In the genomic region with DNA sequence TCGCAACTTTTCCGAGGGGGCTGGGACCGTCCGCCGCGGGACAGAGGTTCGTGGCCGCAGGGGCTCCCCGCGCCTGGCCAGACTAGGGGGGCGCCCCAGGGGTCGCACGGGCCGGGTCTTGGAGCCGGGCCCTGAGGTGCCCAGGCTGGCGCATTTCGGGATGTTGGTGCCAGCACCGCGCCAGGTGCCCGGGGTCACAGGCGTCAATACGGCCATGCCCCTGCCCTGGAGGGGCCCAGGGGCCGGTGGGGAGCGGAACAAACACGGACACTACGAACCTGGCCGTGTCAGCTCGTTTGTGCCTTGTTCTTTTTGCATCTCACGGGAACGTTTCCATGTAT, we compare ENCODE assay signal across 8 cellular contexts. TPM values are rescaled to one million over a fixed set of nuclear protein-coding genes. Genes with fewer than 3 reads are reported as not detected.
DNase-seq lines count a peak whose midpoint lies in the region; FAIRE-seq and TF ChIP-seq lines count a peak whose summit lies in the region.

No MANE protein-coding gene starts in this region.

- peak overlapping the region; percentile 41 to 50 (median 42) for H3K27ac ChIP-seq in Peyer's patch
- no peak overlapping the region for H3K27ac ChIP-seq in prostate gland

- no peaks in the 10 kb centered on the region for H3K36me3 ChIP-seq in Peyer's patch
- no peaks in the 10 kb centered on the region for H3K36me3 ChIP-seq in prostate gland

- H3K27me3 ChIP-seq in Peyer's patch, result no peaks in the 10 kb centered on the region
- H3K27me3 ChIP-seq in prostate gland (replicated peaks; ENCODE audit: insufficient read depth), result no peaks in the 10 kb centered on the region

- no peak for TF ChIP-seq POLR2A in Peyer's patch (IDR thresholded peaks at IDR 0.05)
- TF ChIP-seq POLR2A in prostate gland (IDR thresholded peaks at IDR 0.05), result no peak
- no peak for TF ChIP-seq POLR2A in GM12892 (IDR thresholded peaks at IDR 0.05; ENCODE audit: low read depth, low read length)

- H3K9me3 ChIP-seq in Peyer's patch (no peaks in the 10 kb centered on the region), prostate gland (no peaks in the 10 kb centered on the region)

- TF ChIP-seq CTCF in GM12875 (IDR thresholded peaks at IDR 0.05; ENCODE audit: borderline replicate concordance, insufficient read depth, low read depth, low read length), result no peak
- no peak for TF ChIP-seq CTCF in Peyer's patch (IDR thresholded peaks at IDR 0.05)
- TF ChIP-seq CTCF in fibroblast of mammary gland (conservative IDR thresholded peaks at IDR 0.05; ENCODE audit: control insufficient read depth, insufficient read depth, low read depth, low read length), result no peak
- TF ChIP-seq CTCF in prostate gland (IDR thresholded peaks at IDR 0.05), result no peak

- 9% methylated on average over 25 of the region's 30 CpGs for WGBS in prostate gland

- no peak for DNase-seq in Peyer's patch
- DNase-seq in fibroblast of mammary gland (ENCODE audit: low read depth), result no peak
- no peak for DNase-seq in prostate gland (ENCODE audit: low spot score)
- no peak for DNase-seq in cerebellum (ENCODE audit: low spot score)
- no peak for DNase-seq in NCI-H1092 (lab: John Stamatoyannopoulos, UW)
- DNase-seq in GM12892 (ENCODE audit: insufficient read length), result no peak
- no peak for DNase-seq in RCC 7860 (ENCODE audit: low spot score)

- peaks cover 0 to 14% (median 4%) of the 10 kb centered on the region in 4 donors for H3K4me1 ChIP-seq in Peyer's patch
- H3K4me1 ChIP-seq in prostate gland (replicated peaks), result no peaks in the 10 kb centered on the region

- no peak for FAIRE-seq in GM12892 (lab: Jason Lieb, UNC)
- no peak for FAIRE-seq in RCC 7860 (lab: Jason Lieb, UNC)

- H3K4me3 ChIP-seq in GM12875 (ENCODE audit: low read depth, low read length) (peak overlapping the region; percentile 49), Peyer's patch (peak overlapping the region; percentile 26 to 54 (median 52)), fibroblast of mammary gland (ENCODE audit: control insufficient read depth, low read depth, low read length) (peak overlapping the region; percentile 7), prostate gland (peak overlapping the region; percentile 33 to 37)

- intact Hi-C loops in prostate gland (cut with DNase I), result no loop called here

RNA-seq across cellular contexts. Expression of gene TM6SF1, which starts 0.4 kb away (rescaled TPM):
- 1 to 10 TPM in 2 of 4 donors, not detected in 2; 3.3 to 3.5 TPM for total RNA-seq in Peyer's patch
- 1 to 10 TPM; 1.3 to 4.7 TPM for total RNA-seq in prostate gland
- 1.8 TPM for total RNA-seq in cerebellum
- polyA plus RNA-seq in GM12892 (2012; ENCODE audit: missing spikeins), result 1.5 TPM

RNA-seq across cellular contexts. Expression of gene BTBD1, which starts 40.8 kb away (rescaled TPM):
- total RNA-seq in Peyer's patch (10 to 100 TPM; 58.7 to 74.6 (median 68.9) TPM), prostate gland (10 to 100 TPM; 56.6 to 71.3 TPM), cerebellum (70.5 TPM)
- polyA plus RNA-seq in GM12892 (2012; ENCODE audit: missing spikeins), result 53.8 TPM

Comparison
In these comparisons a context has a peak if more than half of its experiments do, and no peak if none do; other contexts are left out.
1. H3K27ac ChIP-seq: peak in Peyer's patch (4 of 4); none in prostate gland (0 of 2).
2. Peak in every context shown above with its lines, with median percentiles within 50 percentile points of each other: H3K4me3 ChIP-seq.